Comparison of ENCODE assay signal across 16 cellular contexts in genomic region chr9:8579661-8580060, GRCh38.
"Had no signal": no experiment of that assay in that cellular context is flagged by ENCODE, and none has a peak within 500 bp of the region (broad histone marks: within the 10 kb centered on the region; RNA-seq: fewer than 3 reads in every experiment).

No MANE protein-coding gene starts in this region.

- H3K9me3 Mint-ChIP-seq: activated CD4-positive, alpha-beta T cell treated with anti-CD3 and anti-CD28 coated beads, Interleukin-2, amount 10 ng/mL, durations not matched to agents 24 days and 14 days had no signal

- H3K27ac Mint-ChIP-seq: activated CD4-positive, alpha-beta T cell treated with anti-CD3 and anti-CD28 coated beads, Interleukin-2, amount 10 ng/mL, durations not matched to agents 24 days and 14 days; activated CD8-positive, alpha-beta T cell treated with anti-CD3 and anti-CD28 coated beads, Interleukin-2, amount 10 ng/mL, durations not matched to agents 7 days and 5 days; activated naive CD8-positive, alpha-beta T cell treated with anti-CD3 and anti-CD28 coated beads, Interleukin-2, amount 10 ng/mL, durations not matched to agents 7 days and 5 days; naive B cell had no signal

- H3K36me3 Mint-ChIP-seq: activated naive CD8-positive, alpha-beta T cell treated with anti-CD3 and anti-CD28 coated beads, Interleukin-2, amount 10 ng/mL, durations not matched to agents 7 days and 5 days; naive B cell had no signal

- H3K27ac ChIP-seq: cardiac muscle cell, esophagus squamous epithelium, ovary, sigmoid colon, thoracic aorta had no signal

- DNase-seq: activated CD4-positive, alpha-beta T cell treated with anti-CD3 and anti-CD28 coated beads, Interleukin-2, amount 10 ng/mL, durations not matched to agents 24 days and 14 days; activated CD4-positive, CD25-positive, alpha-beta regulatory T cell; activated CD8-positive, alpha-beta T cell treated with anti-CD3 and anti-CD28 coated beads, Interleukin-2, amount 10 ng/mL, durations not matched to agents 7 days and 5 days; activated naive CD4-positive, alpha-beta T cell; activated naive CD8-positive, alpha-beta T cell treated with anti-CD3 and anti-CD28 coated beads, Interleukin-2, amount 10 ng/mL, durations not matched to agents 7 days and 5 days; aorta; esophagus squamous epithelium; head of caudate nucleus; left cardiac atrium; naive B cell; ovary; sigmoid colon; stimulated activated CD4-positive, alpha-beta T cell treated with anti-CD3 and anti-CD28 coated beads, Interleukin-1b, Interleukin-23, amount 100 ng/mL, for 48 hours had no signal

- FAIRE-seq: endometrium had no signal

- H3K27me3 ChIP-seq: cardiac muscle cell, esophagus squamous epithelium, ovary, sigmoid colon had no signal

- H3K36me3 ChIP-seq: cardiac muscle cell, esophagus squamous epithelium, ovary, sigmoid colon, thoracic aorta had no signal

- H3K27me3 Mint-ChIP-seq: activated CD4-positive, alpha-beta T cell treated with anti-CD3 and anti-CD28 coated beads, Interleukin-2, amount 10 ng/mL, durations not matched to agents 24 days and 14 days; activated naive CD8-positive, alpha-beta T cell treated with anti-CD3 and anti-CD28 coated beads, Interleukin-2, amount 10 ng/mL, durations not matched to agents 7 days and 5 days; naive B cell had no signal

- H3K4me3 ChIP-seq: cardiac muscle cell, esophagus squamous epithelium, ovary, sigmoid colon, thoracic aorta had no signal

- H3K4me3 Mint-ChIP-seq: activated CD4-positive, alpha-beta T cell treated with anti-CD3 and anti-CD28 coated beads, Interleukin-2, amount 10 ng/mL, durations not matched to agents 24 days and 14 days; activated CD8-positive, alpha-beta T cell treated with anti-CD3 and anti-CD28 coated beads, Interleukin-2, amount 10 ng/mL, durations not matched to agents 7 days and 5 days; activated naive CD8-positive, alpha-beta T cell treated with anti-CD3 and anti-CD28 coated beads, Interleukin-2, amount 10 ng/mL, durations not matched to agents 7 days and 5 days; naive B cell had no signal

- H3K4me1 ChIP-seq: esophagus squamous epithelium, sigmoid colon had no signal

- ATAC-seq: activated CD8-positive, alpha-beta T cell treated with anti-CD3 and anti-CD28 coated beads, Interleukin-2, amount 10 ng/mL, durations not matched to agents 7 days and 5 days; left cardiac atrium had no signal

- H3K4me1 Mint-ChIP-seq: activated CD4-positive, alpha-beta T cell treated with anti-CD3 and anti-CD28 coated beads, Interleukin-2, amount 10 ng/mL, durations not matched to agents 24 days and 14 days; activated naive CD8-positive, alpha-beta T cell treated with anti-CD3 and anti-CD28 coated beads, Interleukin-2, amount 10 ng/mL, durations not matched to agents 7 days and 5 days; naive B cell had no signal

- H3K9me3 ChIP-seq: esophagus squamous epithelium, ovary, sigmoid colon, thoracic aorta had no signal
